13 cellular contexts compared by ENCODE assay signal in the genomic region with DNA sequence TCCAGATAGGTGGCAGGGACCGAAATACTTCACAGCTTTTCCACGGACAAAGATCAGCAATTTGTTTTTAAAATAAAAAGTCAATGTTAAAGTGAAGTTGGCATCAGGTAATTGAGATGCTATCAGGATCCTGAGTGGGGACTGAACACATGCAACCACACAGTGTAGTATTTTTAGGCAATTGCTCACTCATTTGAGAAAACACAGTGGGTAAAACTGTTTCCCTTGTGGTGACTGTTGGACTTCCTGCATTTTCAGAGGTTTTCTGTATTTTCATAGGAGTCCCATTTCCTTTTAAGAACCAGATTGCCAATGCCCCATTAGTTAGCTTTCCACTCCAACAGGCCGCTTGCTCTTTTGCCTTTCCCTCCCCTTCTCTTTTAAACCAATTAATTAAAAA.
DNase-seq lines count a peak whose midpoint lies in the region; ATAC-seq and TF ChIP-seq lines count a peak whose summit lies in the region.
"Had no signal": no experiment of that assay in that cellular context is flagged by ENCODE, and none has a peak within 500 bp of the region (broad histone marks: within the 10 kb centered on the region; RNA-seq: fewer than 3 reads in every experiment).

No MANE protein-coding gene starts in this region.

- H3K4me1 Mint-ChIP-seq in activated CD4-positive, alpha-beta T cell treated with anti-CD3 and anti-CD28 coated beads for 36 hours: peaks cover 42% of the 10 kb centered on the region
- H3K4me1 Mint-ChIP-seq in stimulated activated effector memory CD8-positive, alpha-beta T cell treated with anti-CD3 and anti-CD28 coated beads, Interleukin-12 subunit alpha, Interleukin-12 subunit beta, amount 100 ng/mL, for 72 hours: peaks cover 29% of the 10 kb centered on the region

- H3K4me1 ChIP-seq in OCI-LY7 (ENCODE audit: insufficient read depth, low read length, poor library complexity, severe bottlenecking): no peaks in the 10 kb centered on the region
- no peaks in the 10 kb centered on the region for H3K4me1 ChIP-seq in body of pancreas

- CTCF ChIA-PET in activated CD4-positive, alpha-beta T cell treated with anti-CD3 and anti-CD28 coated beads for 36 hours (lab: Charles Lee): interaction anchor here (1.3 kb wide), 1 partner anchor 8 kb away, joined by 3 read pairs; no protein-coding TSS in a partner anchor
- CTCF ChIA-PET in OCI-LY7 (lab: Charles Lee; ENCODE audit: unreplicated experiment): no interaction called here

- no TSS peak for BruUV-seq in OCI-LY7 (replicated peaks; lab: Mats Ljungman, UMichigan)

- TF ChIP-seq CTCF in OCI-LY7 (conservative IDR thresholded peaks at IDR 0.05; ENCODE audit: low read length) (no peak), body of pancreas (IDR thresholded peaks at IDR 0.05) (no peak)

- peak overlapping the region; percentile 17; the same call in 1 of the 2 replicates for H3K4me2 ChIP-seq in OCI-LY7 (ENCODE audit: low read length)

- H3K9me3 ChIP-seq in OCI-LY7 (ENCODE audit: low read length) (no peaks in the 10 kb centered on the region), body of pancreas (no peaks in the 10 kb centered on the region)

- no peaks in the 10 kb centered on the region for H3K27me3 Mint-ChIP-seq in activated CD4-positive, alpha-beta T cell treated with anti-CD3 and anti-CD28 coated beads for 36 hours

- H3K9me3 Mint-ChIP-seq in activated CD4-positive, alpha-beta T cell treated with anti-CD3 and anti-CD28 coated beads for 36 hours (ENCODE audit: low read depth): no peaks in the 10 kb centered on the region
- H3K9me3 Mint-ChIP-seq in stimulated activated effector memory CD8-positive, alpha-beta T cell treated with anti-CD3 and anti-CD28 coated beads, Interleukin-12 subunit alpha, Interleukin-12 subunit beta, amount 100 ng/mL, for 72 hours: no peaks in the 10 kb centered on the region

- no peaks in the 10 kb centered on the region for H4K20me1 ChIP-seq in OCI-LY7 (ENCODE audit: insufficient read depth, low read length)

- no peak overlapping the region for H2AFZ ChIP-seq in OCI-LY7 (ENCODE audit: low read length)

- POLR2A ChIA-PET in activated CD4-positive, alpha-beta T cell treated with anti-CD3 and anti-CD28 coated beads for 36 hours (lab: Charles Lee): no interaction called here
- POLR2A ChIA-PET in OCI-LY7 (lab: Charles Lee): interaction anchor here (1.1 kb wide), 1 partner anchor 145 kb away, joined by 3 read pairs; no protein-coding TSS in a partner anchor

- DNase-seq in activated CD4-positive, alpha-beta T cell treated with anti-CD3 and anti-CD28 coated beads for 36 hours: no peak
- DNase-seq in activated CD4-positive, alpha-beta T cell treated with anti-CD3 and anti-CD28 coated beads for 48 hours: no peak
- DNase-seq in OCI-LY7 (ENCODE audit: low spot score): no peak
- peak in 1 of 2 donors; percentile 38 for DNase-seq in stimulated activated effector memory CD8-positive, alpha-beta T cell treated with anti-CD3 and anti-CD28 coated beads, Interleukin-12 subunit alpha, Interleukin-12 subunit beta, amount 100 ng/mL, for 72 hours (ENCODE audit: low spot score in 2 of 2)
- DNase-seq in body of pancreas: no peak
- DNase-seq in activated CD4-positive, CD25-positive, alpha-beta regulatory T cell (lab: John Stamatoyannopoulos, UW): no peak
- DNase-seq: effector CD8-positive, alpha-beta T cell; hypothalamus; NCI-H2029 had no signal

- H3K27ac Mint-ChIP-seq in activated CD4-positive, alpha-beta T cell treated with anti-CD3 and anti-CD28 coated beads for 36 hours: no peak overlapping the region
- H3K27ac Mint-ChIP-seq in stimulated activated effector memory CD8-positive, alpha-beta T cell treated with anti-CD3 and anti-CD28 coated beads, Interleukin-12 subunit alpha, Interleukin-12 subunit beta, amount 100 ng/mL, for 72 hours: no peak overlapping the region

- no peaks in the 10 kb centered on the region for H3K27me3 ChIP-seq in body of pancreas

- no peaks in the 10 kb centered on the region for H3K9me2 ChIP-seq in OCI-LY7 (ENCODE audit: insufficient read depth, low read length)

- H3K36me3 ChIP-seq in OCI-LY7 (ENCODE audit: insufficient read depth, low read length) (no peaks in the 10 kb centered on the region), body of pancreas (replicated peaks in 1 of 2; ENCODE audit: insufficient read depth in 1 of 2, low read depth in 2 of 2) (no peaks in the 10 kb centered on the region)

- WGBS in body of pancreas, 2 donors: 84 to 88% methylated on average over 3 of the region's 3 CpGs

- intact Hi-C loops in activated CD4-positive, alpha-beta T cell treated with anti-CD3 and anti-CD28 coated beads for 36 hours (cut with DNase I, micrococcal nuclease): no loop called here
- intact Hi-C loops in OCI-LY7 (cut with micrococcal nuclease; ENCODE audit: unreplicated experiment): no loop called here
- intact Hi-C loops in body of pancreas (cut with DNase I): no loop called here

- H3K36me3 Mint-ChIP-seq in activated CD4-positive, alpha-beta T cell treated with anti-CD3 and anti-CD28 coated beads for 36 hours (ENCODE audit: low read depth): no peaks in the 10 kb centered on the region
- H3K36me3 Mint-ChIP-seq in stimulated activated effector memory CD8-positive, alpha-beta T cell treated with anti-CD3 and anti-CD28 coated beads, Interleukin-12 subunit alpha, Interleukin-12 subunit beta, amount 100 ng/mL, for 72 hours: no peaks in the 10 kb centered on the region

- no peak overlapping the region for H3K27ac ChIP-seq in OCI-LY7 (ENCODE audit: low read depth, low read length, poor library complexity, severe bottlenecking)
- no peak overlapping the region for H3K27ac ChIP-seq in body of pancreas
- H3K27ac ChIP-seq: 22Rv1, SK-N-MC had no signal

- H3K4me3 Mint-ChIP-seq in activated CD4-positive, alpha-beta T cell treated with anti-CD3 and anti-CD28 coated beads for 36 hours: no peak overlapping the region
- no peak overlapping the region for H3K4me3 Mint-ChIP-seq in stimulated activated effector memory CD8-positive, alpha-beta T cell treated with anti-CD3 and anti-CD28 coated beads, Interleukin-12 subunit alpha, Interleukin-12 subunit beta, amount 100 ng/mL, for 72 hours

- peak; percentile 60 for ATAC-seq in activated CD4-positive, alpha-beta T cell treated with anti-CD3 and anti-CD28 coated beads for 36 hours
- ATAC-seq in HG02852 (IDR thresholded peaks at IDR 0.05; ENCODE audit: unreplicated experiment) (peak; percentile 83), body of pancreas (no peak), GM19324 (IDR thresholded peaks at IDR 0.05; ENCODE audit: low FRiP score, unreplicated experiment) (no peak)
- ATAC-seq in stimulated activated effector memory CD8-positive, alpha-beta T cell treated with anti-CD3 and anti-CD28 coated beads, Interleukin-12 subunit alpha, Interleukin-12 subunit beta, amount 100 ng/mL, for 72 hours: peak; percentile 90

- H3K4me3 ChIP-seq in OCI-LY7 (ENCODE audit: low read depth, low read length, poor library complexity, severe bottlenecking) (no peak overlapping the region), body of pancreas (no peak overlapping the region)
- H3K4me3 ChIP-seq: SK-N-MC had no signal

- TF ChIP-seq POLR2A in body of pancreas (IDR thresholded peaks at IDR 0.05): no peak

- no peaks in the 10 kb centered on the region for H3K79me2 ChIP-seq in OCI-LY7 (ENCODE audit: insufficient read depth, low read depth, low read length)

Comparison
In these comparisons a context has a peak if more than half of its experiments do, and no peak if none do; other contexts are left out.
1. ATAC-seq: peak in activated CD4-positive, alpha-beta T cell treated with anti-CD3 and anti-CD28 coated beads for 36 hours (single experiment), HG02852 (single experiment) and stimulated activated effector memory CD8-positive, alpha-beta T cell treated with anti-CD3 and anti-CD28 coated beads, Interleukin-12 subunit alpha, Interleukin-12 subunit beta, amount 100 ng/mL, for 72 hours (single experiment); none in body of pancreas (single experiment) and GM19324 (single experiment).